In the genomic region with DNA sequence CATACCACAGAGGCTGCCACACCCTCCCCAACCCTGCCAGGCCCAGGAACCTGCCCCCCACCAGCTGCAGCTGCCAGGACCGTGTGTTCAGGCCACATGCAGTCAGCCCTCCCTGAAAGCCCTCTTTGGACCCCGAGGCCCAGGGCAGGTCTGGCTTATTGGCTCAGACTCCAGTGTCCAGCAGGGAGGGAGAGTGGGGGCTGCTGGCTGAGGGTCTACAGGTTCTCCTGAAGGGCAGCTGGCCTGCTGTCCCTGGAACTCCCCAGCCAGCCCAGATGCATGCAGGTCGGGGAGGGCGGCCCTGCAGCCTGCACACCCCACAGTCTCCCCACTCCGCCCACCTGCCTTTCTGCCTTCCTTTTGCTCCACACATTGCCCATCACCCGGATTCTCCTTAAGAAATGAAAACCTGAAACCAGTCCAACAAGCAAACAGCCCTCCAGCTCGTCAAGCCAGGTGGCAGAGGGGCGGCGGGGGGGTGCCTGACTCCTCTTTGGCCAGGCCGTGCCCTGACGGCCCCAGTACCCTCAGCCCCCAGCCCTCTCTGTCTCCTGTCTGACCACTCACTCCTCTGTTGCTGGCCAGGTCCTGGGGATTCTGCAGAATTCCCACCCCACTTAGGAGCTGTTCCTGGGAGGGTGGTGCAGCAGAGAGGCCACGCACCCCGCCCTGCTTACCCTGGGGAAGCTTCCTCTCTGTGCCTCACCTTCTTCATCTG, we compare ENCODE assay signal across 1 cellular context.
TF ChIP-seq lines count a peak whose summit lies in the region.

No MANE protein-coding gene starts in this region.

TF ChIP-seq in H1, 55 proteins besides CTCF, POLR2A, EP300 and RAD21:
- TF ChIP-seq BRCA1 (IDR thresholded peaks at IDR 0.05; ENCODE audit: low read depth, low read length) (no peak), HDAC2 (IDR thresholded peaks at IDR 0.05; ENCODE audit: borderline replicate concordance in 1 of 2, low read depth in 2 of 2, low read length in 2 of 2) (no peak), CBX8 (IDR thresholded peaks at IDR 0.05; ENCODE audit: borderline replicate concordance, low read depth, low read length) (no peak)
- TF ChIP-seq, protein P1, sequence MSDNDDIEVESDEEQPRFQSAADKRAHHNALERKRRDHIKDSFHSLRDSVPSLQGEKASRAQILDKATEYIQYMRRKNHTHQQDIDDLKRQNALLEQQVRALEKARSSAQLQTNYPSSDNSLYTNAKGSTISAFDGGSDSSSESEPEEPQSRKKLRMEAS (IDR thresholded peaks at IDR 0.05): no peak
